27 cellular contexts compared by ENCODE assay signal in the genomic region with DNA sequence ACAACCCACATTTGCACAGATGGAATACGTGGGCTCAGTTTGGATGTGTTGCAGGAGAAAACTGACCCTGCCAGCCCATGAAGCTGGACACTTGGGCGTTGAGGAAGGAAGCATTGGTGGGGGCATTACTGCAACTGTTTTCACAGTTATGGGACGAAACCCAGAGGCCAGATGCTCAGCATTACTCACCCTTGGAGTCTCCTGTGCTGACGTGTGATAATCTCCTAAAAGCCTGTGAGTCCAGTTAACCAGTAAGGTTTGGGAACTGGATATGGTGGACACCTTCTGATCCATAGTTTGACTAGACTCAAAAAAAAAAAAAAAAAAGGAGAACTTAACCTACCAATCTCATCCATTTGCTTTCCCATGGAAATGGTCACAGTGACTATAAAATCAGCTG. TPM values are rescaled to one million over a fixed set of nuclear protein-coding genes. Genes with fewer than 3 reads are reported as not detected.
DNase-seq lines count a peak whose midpoint lies in the region; ATAC-seq, FAIRE-seq and TF ChIP-seq lines count a peak whose summit lies in the region.
"Had no signal": no experiment of that assay in that cellular context is flagged by ENCODE, and none has a peak within 500 bp of the region (broad histone marks: within the 10 kb centered on the region; RNA-seq: fewer than 3 reads in every experiment).

No MANE protein-coding gene starts in this region.

- H2AFZ ChIP-seq in HepG2 (ENCODE audit: low read length) (no peak overlapping the region), Karpas-422 (ENCODE audit: low read length) (no peak overlapping the region)

- TF ChIP-seq EP300 in HepG2 (IDR thresholded peaks at IDR 0.05; ENCODE audit: low read depth in 2 of 2, low read length in 2 of 2), result no peak
- TF ChIP-seq EP300 in HepG2 (CRISPR knock-in tag; IDR thresholded peaks at IDR 0.05; ENCODE audit: borderline replicate concordance), result no peak

- H3K4me2 ChIP-seq in HepG2 (ENCODE audit: low read depth, low read length) (no peak overlapping the region), Karpas-422 (ENCODE audit: low read depth, low read length, poor library complexity, severe bottlenecking) (no peak overlapping the region)

- in situ Hi-C loops in HepG2 (cut with HindIII; ENCODE audit: extremely low pct_ligation_motif_present, low pct_unique_long_range_greater_than_20kb), result no loop called here

- H3K27me3 ChIP-seq in right atrium auricular region (no peaks in the 10 kb centered on the region), WERI-Rb-1 (ENCODE audit: insufficient read depth, low read depth, severe bottlenecking) (no peaks in the 10 kb centered on the region), HepG2 (ENCODE audit: control insufficient read depth in 1 of 2, insufficient read depth in 2 of 2, low read length in 2 of 2) (peaks cover 5 to 41% of the 10 kb centered on the region in 2 experiments; a peak in 4 of 5 replicates), Karpas-422 (ENCODE audit: low read length) (no peaks in the 10 kb centered on the region)
- H3K27me3 ChIP-seq: SJSA1, upper lobe of right lung had no signal

- no peak for DNase-seq in Right ventricle myocardium superior
- no peak for DNase-seq in right atrium auricular region (ENCODE audit: low spot score)
- DNase-seq in WERI-Rb-1, result peak; percentile 38
- no peak for DNase-seq in left ventricle myocardium superior
- no peak for DNase-seq in activated naive CD4-positive, alpha-beta T cell treated with anti-CD3 and anti-CD28 coated beads, Interleukin-2, amount 50 U/mL, for 16 hours
- no peak for DNase-seq in AML-193 (lab: John Stamatoyannopoulos, UW)
- DNase-seq in HepG2 (ENCODE audit: low spot score), result no peak
- no peak for DNase-seq in Karpas-422
- DNase-seq: activated CD4-positive, alpha-beta T cell treated with anti-CD3 and anti-CD28 coated beads for 4 hours; activated CD8-positive, alpha-beta memory T cell treated with anti-CD3 and anti-CD28 coated beads for 24 hours; activated T-cell treated with anti-CD3 and anti-CD28 coated beads, Interleukin-2, amount 50 U/mL, for 4 hours; adrenal gland; DMS79; HCEC 1CT; MM.1S; NCI-H1417; NCI-H510A; occipital lobe; small intestine; stimulated activated CD4-positive, alpha-beta T cell treated with anti-CD3 and anti-CD28 coated beads, Interleukin-2, amount 100 ng/mL, for 24 hours; substantia nigra; T-helper 1 cell; upper lobe of right lung had no signal

- CTCF ChIA-PET in HepG2 (lab: Yijun Ruan, JAX; ENCODE audit: low intra/inter-chr PET ratio, low total read pairs), result no interaction called here

- POLR2A ChIA-PET in HepG2 (lab: Yijun Ruan, JAX), result no interaction called here

- H3K4me1 ChIP-seq in right atrium auricular region (no peaks in the 10 kb centered on the region), HepG2 (ENCODE audit: insufficient read depth, low read length) (peaks cover 6% of the 10 kb centered on the region; the same call in 1 of the 2 replicates), Karpas-422 (ENCODE audit: low read length) (no peaks in the 10 kb centered on the region)
- H3K4me1 ChIP-seq: adrenal gland, SJSA1, upper lobe of right lung had no signal

- 10% methylated on average over 4 of the region's 4 CpGs for WGBS in HepG2 (ENCODE audit: low lambda C conversion rate)

- TF ChIP-seq RAD21 in HepG2 (CRISPR knock-in tag; IDR thresholded peaks at IDR 0.05), result no peak

- no peak overlapping the region for H3K4me3 ChIP-seq in right atrium auricular region
- H3K4me3 ChIP-seq in WERI-Rb-1 (ENCODE audit: low read depth, low read length), result no peak overlapping the region
- H3K4me3 ChIP-seq in HepG2 (replicated peaks in 1 of 3; ENCODE audit: insufficient read depth in 1 of 3, low read depth in 2 of 3, low read length in 3 of 3), result no peak overlapping the region
- no peak overlapping the region for H3K4me3 ChIP-seq in Karpas-422 (ENCODE audit: low read length)
- H3K4me3 ChIP-seq: adrenal gland, SJSA1, upper lobe of right lung had no signal

- BruUV-seq in HepG2 (replicated peaks; lab: Mats Ljungman, UMichigan), result no TSS peak

- H3K27ac ChIP-seq in right atrium auricular region (peak overlapping the region in 1 of 2 donors; percentile 26), WERI-Rb-1 (no peak overlapping the region), HepG2 (ENCODE audit: extremely low read length, insufficient read depth, low read length) (no peak overlapping the region), Karpas-422 (ENCODE audit: low read length) (no peak overlapping the region)
- H3K27ac ChIP-seq: adrenal gland, SJSA1, upper lobe of right lung had no signal

- no peaks in the 10 kb centered on the region for H4K20me1 ChIP-seq in HepG2 (ENCODE audit: insufficient read depth, low read length)
- H4K20me1 ChIP-seq in Karpas-422 (ENCODE audit: insufficient read depth, low read depth, low read length), result no peaks in the 10 kb centered on the region

- no peaks in the 10 kb centered on the region for H3K9me2 ChIP-seq in Karpas-422 (replicated peaks; ENCODE audit: insufficient read depth, low read length)

- FAIRE-seq in HepG2 (lab: Jason Lieb, UNC), result no peak
- FAIRE-seq: A204.1, bronchial epithelial cell, small intestine had no signal

- TF ChIP-seq POLR2A in HepG2 (IDR thresholded peaks at IDR 0.05; ENCODE audit: insufficient read depth in 1 of 2, low read depth in 2 of 2, low read length in 2 of 2), result no peak

- intact Hi-C loops in Right ventricle myocardium superior (cut with DNase I), result no loop called here
- intact Hi-C loops in left ventricle myocardium superior (cut with micrococcal nuclease), result no loop called here
- intact Hi-C loops in HepG2 (cut with micrococcal nuclease; ENCODE audit: unreplicated experiment), result no loop called here

- no peaks in the 10 kb centered on the region for H3K79me2 ChIP-seq in HepG2 (ENCODE audit: insufficient read depth, low read length)
- no peaks in the 10 kb centered on the region for H3K79me2 ChIP-seq in Karpas-422 (ENCODE audit: low read length)

- ATAC-seq in Right ventricle myocardium superior (ENCODE audit: poor library complexity) (peak; percentile 60), left ventricle myocardium superior (peak; percentile 73), HepG2 (no peak)
- ATAC-seq: activated T-cell treated with anti-CD3 and anti-CD28 coated beads, Interleukin-2, amount 50 U/mL, for 4 hours; Panc1; upper lobe of right lung had no signal

- H3K9me3 ChIP-seq in right atrium auricular region (no peaks in the 10 kb centered on the region), WERI-Rb-1 (ENCODE audit: severe bottlenecking) (no peaks in the 10 kb centered on the region), HepG2 (ENCODE audit: low read length) (no peaks in the 10 kb centered on the region), Karpas-422 (ENCODE audit: low read length) (no peaks in the 10 kb centered on the region)
- H3K9me3 ChIP-seq: adrenal gland, SJSA1, upper lobe of right lung had no signal

- TF ChIP-seq CTCF in right atrium auricular region (IDR thresholded peaks at IDR 0.05) (no peak), WERI-Rb-1 (IDR thresholded peaks at IDR 0.05; ENCODE audit: low read depth, low read length) (no peak), HepG2 (CRISPR knock-in tag; IDR thresholded peaks at IDR 0.05) (no peak)

- H3K9ac ChIP-seq in HepG2 (ENCODE audit: insufficient read depth, low read depth, low read length) (no peak overlapping the region), Karpas-422 (ENCODE audit: low read length) (no peak overlapping the region)

- H3K36me3 ChIP-seq in right atrium auricular region (no peaks in the 10 kb centered on the region), WERI-Rb-1 (no peaks in the 10 kb centered on the region), HepG2 (replicated peaks in 1 of 2; ENCODE audit: control insufficient read depth in 1 of 2, insufficient read depth in 2 of 2, low read length in 2 of 2) (no peaks in the 10 kb centered on the region), Karpas-422 (ENCODE audit: insufficient read depth, low read length) (no peaks in the 10 kb centered on the region)
- H3K36me3 ChIP-seq: adrenal gland, SJSA1, upper lobe of right lung had no signal

TF ChIP-seq in HepG2, 621 proteins besides CTCF, POLR2A, EP300 and RAD21 (continues in another document):
- TF ChIP-seq GATAD2A (CRISPR knock-in tag; IDR thresholded peaks at IDR 0.05), result no peak
- TF ChIP-seq MXD4 (CRISPR knock-in tag; IDR thresholded peaks at IDR 0.05), result no peak
- no peak for TF ChIP-seq PLSCR1 (CRISPR knock-in tag; IDR thresholded peaks at IDR 0.05; ENCODE audit: borderline replicate concordance)

RNA-seq across cellular contexts. Expression of gene EGLN3, which starts 52.8 kb away (rescaled TPM):
- 111 TPM for total RNA-seq in Right ventricle myocardium superior
- 100 to 1,000 TPM in 1 of 2 donors, 10 to 100 TPM in 1; 35.5 to 122 TPM for total RNA-seq in right atrium auricular region
- 133 TPM for total RNA-seq in left ventricle myocardium superior
- 0.18 TPM in 2 replicates for total RNA-seq in HepG2 (2016; rRNA removed; fragmentation: Illumina TruSeq; extraction: Trizol)
- total RNA-seq in HepG2 (2016; cell fraction: cytosol; rRNA removed; fragmentation: Illumina TruSeq; extraction: Trizol; ENCODE audit: low read depth), result not detected in 2 replicates
- 0.13 and 0.39 TPM in 2 replicates for total RNA-seq in HepG2 (2016; cell fraction: insoluble cytoplasmic fraction; rRNA removed; fragmentation: Illumina TruSeq; extraction: Trizol)
- total RNA-seq in HepG2 (2016; cell fraction: membrane; rRNA removed; fragmentation: Illumina TruSeq; extraction: Trizol), result 0.07 and 0.12 TPM in 2 replicates
- total RNA-seq in HepG2 (2016; cell fraction: nucleus; rRNA removed; fragmentation: Illumina TruSeq; extraction: Trizol), result not detected in 2 replicates
- 27.3 and 30.1 TPM in 2 replicates for polyA plus RNA-seq in HepG2 (2011; rRNA removed)
- polyA plus RNA-seq in HepG2 (2011; cell fraction: cytosol; rRNA removed), result 13.7 and 27.8 TPM in 2 replicates
- polyA plus RNA-seq in HepG2 (2011; cell fraction: nucleus; rRNA removed), result 14.1 and 18.4 TPM in 2 replicates
- 89.8 and 101 TPM in 2 replicates for polyA plus RNA-seq in HepG2 (2012)
- not detected in 2 replicates for polyA plus RNA-seq in HepG2 (2016; cell fraction: cytosol; fragmentation: Illumina TruSeq; extraction: Trizol; ENCODE audit: low read depth)
- polyA plus RNA-seq in HepG2 (2016; cell fraction: insoluble cytoplasmic fraction; fragmentation: Illumina TruSeq; extraction: Trizol; ENCODE audit: low read depth), result 0.11 and 0.19 TPM in 2 replicates
- 0.17 TPM in 1 of 2 replicates, not detected in the other for polyA plus RNA-seq in HepG2 (2016; cell fraction: membrane; fragmentation: Illumina TruSeq; extraction: Trizol; ENCODE audit: low read depth)
- polyA plus RNA-seq in HepG2 (2016; cell fraction: nucleus; fragmentation: Illumina TruSeq; extraction: Trizol; ENCODE audit: insufficient read depth, low read depth), result not detected in 2 replicates
- polyA minus RNA-seq in HepG2 (2011; rRNA and poly(A)+ RNA removed; ENCODE audit: low replicate concordance), result 8.9 and 29.0 TPM in 2 replicates
- 24.4 and 43.2 TPM in 2 replicates for polyA minus RNA-seq in HepG2 (2011; cell fraction: cytosol; rRNA and poly(A)+ RNA removed)
- polyA minus RNA-seq in HepG2 (2011; cell fraction: nucleus; rRNA and poly(A)+ RNA removed), result 23.8 and 49.0 TPM in 2 replicates
- total RNA-seq in Karpas-422 (2014; rRNA removed; shearing (Covaris generic); ENCODE audit: low replicate concordance), result 0.22 TPM in 1 of 2 replicates, not detected in the other

Comparison
In these comparisons a context has a peak if more than half of its experiments do, and no peak if none do; other contexts are left out.
1. RNA of gene EGLN3, which starts 52.8 kb away (total RNA-seq): 133 TPM in left ventricle myocardium superior (single experiment), 35.5 to 122 TPM in right atrium auricular region and 111 TPM in Right ventricle myocardium superior (single experiment); 0.22 TPM in Karpas-422 and 0.07 to 0.39 TPM in HepG2; every median in the first group is over 10 times any median in the second.